Comparison of ENCODE assay signal across 13 cellular contexts in the genomic region with DNA sequence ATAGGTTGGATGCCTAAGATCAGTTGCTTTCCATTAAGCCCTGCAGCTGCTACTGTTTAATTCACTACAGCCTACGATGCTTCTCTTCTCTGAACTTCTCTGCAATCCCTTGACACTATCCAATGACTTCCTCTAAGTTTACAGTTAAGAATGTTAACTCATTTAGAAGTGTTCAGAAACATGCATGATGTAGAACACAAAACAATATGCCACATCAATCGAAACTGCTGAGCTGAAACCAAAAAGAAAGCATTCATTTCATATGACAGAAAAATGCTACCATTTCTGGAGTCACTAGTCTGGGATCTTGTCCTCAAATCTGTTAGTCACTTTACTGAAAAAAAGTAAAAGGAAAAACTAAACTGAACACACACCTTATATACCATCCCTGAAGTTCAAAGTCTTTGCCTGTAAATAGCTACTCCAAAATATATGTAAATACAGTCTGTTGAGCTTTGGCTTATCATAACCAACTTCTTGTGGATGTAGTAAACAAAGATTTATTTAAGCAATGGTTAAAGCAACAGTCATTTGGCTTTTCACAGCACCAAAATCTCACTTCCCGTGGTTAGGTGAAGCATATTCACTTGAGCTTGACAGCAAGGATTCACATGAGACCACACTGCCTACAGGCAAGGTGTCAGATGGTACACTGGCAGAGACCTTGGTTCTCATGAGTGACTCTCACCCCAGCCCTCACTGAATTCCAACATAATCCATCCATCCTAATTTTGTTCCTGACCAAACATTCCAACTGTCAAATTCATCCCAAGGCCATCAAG.
A peak's percentile ranks its signal among the peaks of the same experiment; 100 is the strongest.
DNase-seq lines count a peak whose midpoint lies in the region; ATAC-seq and TF ChIP-seq lines count a peak whose summit lies in the region.
"Had no signal": no experiment of that assay in that cellular context is flagged by ENCODE, and none has a peak within 500 bp of the region (broad histone marks: within the 10 kb centered on the region; RNA-seq: fewer than 3 reads in every experiment).

No MANE protein-coding gene starts in this region.

- no peak overlapping the region for H3K4me3 ChIP-seq in SJCRH30

- H3K4me3 Mint-ChIP-seq in osteocyte (ENCODE audit: unreplicated experiment) = no peak overlapping the region
- no peak overlapping the region for H3K4me3 Mint-ChIP-seq in activated naive CD4-positive, alpha-beta T cell treated with anti-CD3 and anti-CD28 coated beads for 36 hours
- H3K4me3 Mint-ChIP-seq in activated naive CD8-positive, alpha-beta T cell treated with anti-CD3 and anti-CD28 coated beads for 36 hours = no peak overlapping the region
- H3K4me3 Mint-ChIP-seq: activated CD4-positive, alpha-beta memory T cell treated with anti-CD3 and anti-CD28 coated beads, Interleukin-2, amount 10 ng/mL, durations not matched to agents 7 days and 5 days; activated naive CD8-positive, alpha-beta T cell; neural crest cell; T-cell had no signal

- TF ChIP-seq CTCF in osteocyte (IDR thresholded peaks at IDR 0.05) = no peak

- no peaks in the 10 kb centered on the region for H3K27me3 Mint-ChIP-seq in osteocyte (ENCODE audit: unreplicated experiment)
- H3K27me3 Mint-ChIP-seq in activated naive CD4-positive, alpha-beta T cell treated with anti-CD3 and anti-CD28 coated beads for 36 hours (ENCODE audit: low read depth) = no peaks in the 10 kb centered on the region
- H3K27me3 Mint-ChIP-seq in activated naive CD8-positive, alpha-beta T cell treated with anti-CD3 and anti-CD28 coated beads for 36 hours = no peaks in the 10 kb centered on the region
- H3K27me3 Mint-ChIP-seq: activated CD4-positive, alpha-beta memory T cell treated with anti-CD3 and anti-CD28 coated beads, Interleukin-2, amount 10 ng/mL, durations not matched to agents 7 days and 5 days; activated naive CD8-positive, alpha-beta T cell; T-cell had no signal

- H3K36me3 Mint-ChIP-seq in osteocyte (ENCODE audit: unreplicated experiment) = peaks cover 62% of the 10 kb centered on the region
- no peaks in the 10 kb centered on the region for H3K36me3 Mint-ChIP-seq in activated naive CD4-positive, alpha-beta T cell treated with anti-CD3 and anti-CD28 coated beads for 36 hours (ENCODE audit: low read depth)
- no peaks in the 10 kb centered on the region for H3K36me3 Mint-ChIP-seq in activated naive CD8-positive, alpha-beta T cell treated with anti-CD3 and anti-CD28 coated beads for 36 hours
- H3K36me3 Mint-ChIP-seq: activated naive CD8-positive, alpha-beta T cell; T-cell had no signal

- peak; percentile 91 for ATAC-seq in GM18907 (IDR thresholded peaks at IDR 0.05; ENCODE audit: unreplicated experiment)
- peak; percentile 89 for ATAC-seq in GM21723 (IDR thresholded peaks at IDR 0.05; ENCODE audit: unreplicated experiment)
- ATAC-seq in HG03175 (IDR thresholded peaks at IDR 0.05; ENCODE audit: unreplicated experiment) = peak; percentile 92
- ATAC-seq: T-cell had no signal

- peaks cover 11% of the 10 kb centered on the region for H3K9me3 Mint-ChIP-seq in osteocyte (ENCODE audit: unreplicated experiment)
- H3K9me3 Mint-ChIP-seq in activated naive CD4-positive, alpha-beta T cell treated with anti-CD3 and anti-CD28 coated beads for 36 hours = peaks cover 11% of the 10 kb centered on the region
- peaks cover 6% of the 10 kb centered on the region for H3K9me3 Mint-ChIP-seq in activated naive CD8-positive, alpha-beta T cell treated with anti-CD3 and anti-CD28 coated beads for 36 hours

- H3K9me3 ChIP-seq in SJCRH30 (replicated peaks) = no peaks in the 10 kb centered on the region

- no peaks in the 10 kb centered on the region for H3K4me1 ChIP-seq in SJCRH30

- H3K27ac Mint-ChIP-seq in osteocyte (ENCODE audit: unreplicated experiment) = peak overlapping the region; percentile 35
- no peak overlapping the region for H3K27ac Mint-ChIP-seq in activated naive CD4-positive, alpha-beta T cell treated with anti-CD3 and anti-CD28 coated beads for 36 hours
- H3K27ac Mint-ChIP-seq in activated naive CD8-positive, alpha-beta T cell treated with anti-CD3 and anti-CD28 coated beads for 36 hours = no peak overlapping the region
- H3K27ac Mint-ChIP-seq: activated CD4-positive, alpha-beta memory T cell treated with anti-CD3 and anti-CD28 coated beads, Interleukin-2, amount 10 ng/mL, durations not matched to agents 7 days and 5 days; activated naive CD8-positive, alpha-beta T cell; T-cell had no signal

- H3K36me3 ChIP-seq in SJCRH30 = no peaks in the 10 kb centered on the region

- CTCF ChIA-PET in activated naive CD4-positive, alpha-beta T cell treated with anti-CD3 and anti-CD28 coated beads for 36 hours (lab: Charles Lee) = no interaction called here

- 0 out of 2 replicates have a peak, but pooled peaks cover 2% of the 10 kb centered on the region for H3K27me3 ChIP-seq in SJCRH30

- H3K4me1 Mint-ChIP-seq in osteocyte (ENCODE audit: unreplicated experiment) = peaks cover 42% of the 10 kb centered on the region
- no peaks in the 10 kb centered on the region for H3K4me1 Mint-ChIP-seq in activated naive CD4-positive, alpha-beta T cell treated with anti-CD3 and anti-CD28 coated beads for 36 hours (ENCODE audit: low read depth)
- no peaks in the 10 kb centered on the region for H3K4me1 Mint-ChIP-seq in activated naive CD8-positive, alpha-beta T cell treated with anti-CD3 and anti-CD28 coated beads for 36 hours
- H3K4me1 Mint-ChIP-seq: activated CD4-positive, alpha-beta memory T cell treated with anti-CD3 and anti-CD28 coated beads, Interleukin-2, amount 10 ng/mL, durations not matched to agents 7 days and 5 days; neural crest cell; T-cell had no signal

- H3K27ac ChIP-seq in SJCRH30 = no peak overlapping the region

- DNase-seq in osteocyte (ENCODE audit: extremely low spot score, unreplicated experiment) = no peak
- no peak for DNase-seq in activated naive CD4-positive, alpha-beta T cell treated with anti-CD3 and anti-CD28 coated beads for 36 hours
- DNase-seq in SJCRH30 = no peak
- no peak for DNase-seq in activated naive CD8-positive, alpha-beta T cell treated with anti-CD3 and anti-CD28 coated beads for 36 hours
- DNase-seq: activated CD4-positive, alpha-beta memory T cell treated with anti-CD3 and anti-CD28 coated beads, Interleukin-2, amount 10 ng/mL, durations not matched to agents 7 days and 5 days; foreskin fibroblast; NCI-H1105; T-cell had no signal

- intact Hi-C loops in activated naive CD4-positive, alpha-beta T cell treated with anti-CD3 and anti-CD28 coated beads for 36 hours (cut with micrococcal nuclease) = no loop called here
